ENCODE assay signal across 8 cellular contexts in genomic region chr6:100657678-100658330, GRCh38.
DNase-seq lines count a peak whose midpoint lies in the region; ATAC-seq, FAIRE-seq and TF ChIP-seq lines count a peak whose summit lies in the region.

No MANE protein-coding gene starts in this region.

- no peak overlapping the region for H3K4me3 Mint-ChIP-seq in activated T-cell treated with anti-CD3 and anti-CD28 coated beads, Interleukin-2, amount 50 U/mL, for 24 hours

- H3K27me3 Mint-ChIP-seq in activated T-cell treated with anti-CD3 and anti-CD28 coated beads, Interleukin-2, amount 50 U/mL, for 24 hours: no peaks in the 10 kb centered on the region

- H3K36me3 ChIP-seq in bronchial epithelial cell (ENCODE audit: control insufficient read depth, insufficient read depth, low read length): peaks cover 1% of the 10 kb centered on the region

- FAIRE-seq in bronchial epithelial cell (lab: Jason Lieb, UNC): no peak

- no peaks in the 10 kb centered on the region for H3K9me3 Mint-ChIP-seq in activated T-cell treated with anti-CD3 and anti-CD28 coated beads, Interleukin-2, amount 50 U/mL, for 24 hours

- no peak overlapping the region for H3K4me3 ChIP-seq in bronchial epithelial cell (ENCODE audit: low read depth, low read length)
- H3K4me3 ChIP-seq in retinal pigment epithelial cell (ENCODE audit: low read length): no peak overlapping the region

- TF ChIP-seq CTCF in bronchial epithelial cell (IDR thresholded peaks at IDR 0.05; ENCODE audit: insufficient read depth, low read length, severe bottlenecking): peak; percentile 31
- TF ChIP-seq CTCF in retinal pigment epithelial cell (conservative IDR thresholded peaks at IDR 0.05; ENCODE audit: low read depth, low read length): peak; percentile 46

- H3K27me3 ChIP-seq in bronchial epithelial cell (ENCODE audit: control insufficient read depth, insufficient read depth, low read length): no peaks in the 10 kb centered on the region

- no peak overlapping the region for H3K27ac Mint-ChIP-seq in activated T-cell treated with anti-CD3 and anti-CD28 coated beads, Interleukin-2, amount 50 U/mL, for 24 hours

- DNase-seq in EL: peak; percentile 25
- peak; percentile 33 for DNase-seq in NCI-H2196 (lab: John Stamatoyannopoulos, UW; ENCODE audit: unreplicated experiment)
- peak; percentile 37 for DNase-seq in bronchial epithelial cell (ENCODE audit: low read depth)
- DNase-seq in retinal pigment epithelial cell (ENCODE audit: low read depth): no peak
- DNase-seq in anterior cingulate cortex (lab: John Stamatoyannopoulos, UW): no peak
- DNase-seq in activated T-cell treated with anti-CD3 and anti-CD28 coated beads, Interleukin-2, amount 50 U/mL, for 24 hours: no peak

- ATAC-seq in HG02798 (IDR thresholded peaks at IDR 0.05; ENCODE audit: poor library complexity, unreplicated experiment): peak; percentile 51
- ATAC-seq in HG03025 (IDR thresholded peaks at IDR 0.05; ENCODE audit: low FRiP score, unreplicated experiment): no peak

- peaks cover 47% of the 10 kb centered on the region for H3K36me3 Mint-ChIP-seq in activated T-cell treated with anti-CD3 and anti-CD28 coated beads, Interleukin-2, amount 50 U/mL, for 24 hours (ENCODE audit: low read depth)

- no peaks in the 10 kb centered on the region for H3K4me1 Mint-ChIP-seq in activated T-cell treated with anti-CD3 and anti-CD28 coated beads, Interleukin-2, amount 50 U/mL, for 24 hours (ENCODE audit: low read depth)

Comparison
In these comparisons a context has a peak if more than half of its experiments do, and no peak if none do; other contexts are left out.
1. DNase-seq: peak in EL (single experiment), NCI-H2196 (single experiment) and bronchial epithelial cell (single experiment); none in retinal pigment epithelial cell (single experiment), anterior cingulate cortex (0 of 58) and activated T-cell treated with anti-CD3 and anti-CD28 coated beads, Interleukin-2, amount 50 U/mL, for 24 hours (single experiment).